In the genomic region with DNA sequence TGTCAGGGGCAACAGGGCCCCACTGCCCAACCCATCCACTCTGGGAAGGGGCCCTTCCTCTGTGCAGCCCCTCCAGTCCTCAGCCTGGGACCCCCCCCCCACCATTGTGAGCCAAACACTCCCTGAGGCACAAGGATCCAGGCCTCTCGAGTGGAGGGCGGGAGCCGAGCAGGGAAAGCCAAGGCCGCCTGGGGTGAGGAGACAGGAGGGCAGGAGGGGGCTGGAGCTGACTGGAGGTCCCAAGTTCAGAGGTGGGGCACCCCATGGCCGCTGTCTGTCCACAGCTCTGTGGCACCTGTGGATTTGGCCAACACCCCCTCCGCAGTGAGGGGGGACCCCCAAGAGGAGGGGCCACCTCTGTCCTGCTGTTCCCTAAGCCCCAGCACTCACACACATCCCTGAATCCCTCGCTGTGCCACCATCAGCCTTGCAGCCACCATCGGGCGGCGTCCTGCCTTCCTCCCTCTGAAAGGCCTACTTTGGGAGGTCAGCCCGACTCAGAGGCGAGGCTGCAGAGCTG, we compare ENCODE assay signal across 1 cellular context.
TF ChIP-seq lines count a peak whose summit lies in the region.

No MANE protein-coding gene starts in this region.

TF ChIP-seq in H1, 55 proteins besides CTCF, POLR2A, EP300 and RAD21:
- no peak for TF ChIP-seq EGR1 (IDR thresholded peaks at IDR 0.05; ENCODE audit: borderline replicate concordance, low read depth, low read length)
- TF ChIP-seq SIX5 (IDR thresholded peaks at IDR 0.05; ENCODE audit: low read depth, low read length), result no peak
- no peak for TF ChIP-seq HDAC6 (IDR thresholded peaks at IDR 0.05; ENCODE audit: low read depth, low read length)
- TF ChIP-seq RNF2 (IDR thresholded peaks at IDR 0.05; ENCODE audit: borderline replicate concordance, low read depth, low read length, missing control alignments, poor library complexity, severe bottlenecking), result no peak
- no peak for TF ChIP-seq USF2 (IDR thresholded peaks at IDR 0.05; ENCODE audit: low read length)
- no peak for TF ChIP-seq SP1 (IDR thresholded peaks at IDR 0.05; ENCODE audit: low read depth, low read length)
